In genomic region chr19:52140077-52140710, GRCh38 we compare ENCODE assay signal across 8 cellular contexts. TPM values are rescaled to one million over a fixed set of nuclear protein-coding genes. Genes with fewer than 3 reads are reported as not detected.
DNase-seq lines count a peak whose midpoint lies in the region; ATAC-seq, FAIRE-seq and TF ChIP-seq lines count a peak whose summit lies in the region.

No MANE protein-coding gene starts in this region.

- no peak overlapping the region for H3K27ac Mint-ChIP-seq in glutamatergic neuron (ENCODE audit: unreplicated experiment)
- H3K27ac Mint-ChIP-seq in stimulated activated memory B cell treated with anti-CD40 and anti-IgM and Interleukin-4, amounts not matched to agents 10 μg/mL and 1 μg/mL and 100 μg/mL, for 72 hours: peak overlapping the region; percentile 85

- peaks cover 4% of the 10 kb centered on the region for H3K4me1 ChIP-seq in foreskin keratinocyte

- H3K27ac ChIP-seq in SK-N-MC: peak overlapping the region; percentile 38; the same call in 1 of the 2 replicates
- no peak overlapping the region for H3K27ac ChIP-seq in foreskin keratinocyte

- H3K9me3 Mint-ChIP-seq in glutamatergic neuron (ENCODE audit: unreplicated experiment): peaks cover 24% of the 10 kb centered on the region
- peaks cover 5% of the 10 kb centered on the region for H3K9me3 Mint-ChIP-seq in stimulated activated memory B cell treated with anti-CD40 and anti-IgM and Interleukin-4, amounts not matched to agents 10 μg/mL and 1 μg/mL and 100 μg/mL, for 72 hours

- DNase-seq in DMS79 (lab: John Stamatoyannopoulos, UW) (peak; percentile 4), DMS79 treated with DMSO at 0.1 percent for 48 hours (lab: John Stamatoyannopoulos, UW) (no peak), SK-N-MC (ENCODE audit: low read depth, low spot score) (no peak), glutamatergic neuron (no peak), foreskin keratinocyte (no peak), GM12891 (ENCODE audit: insufficient read length, low spot score) (no peak)

- H3K27me3 Mint-ChIP-seq in glutamatergic neuron (ENCODE audit: unreplicated experiment): peaks cover 12% of the 10 kb centered on the region
- no peaks in the 10 kb centered on the region for H3K27me3 Mint-ChIP-seq in stimulated activated memory B cell treated with anti-CD40 and anti-IgM and Interleukin-4, amounts not matched to agents 10 μg/mL and 1 μg/mL and 100 μg/mL, for 72 hours

- H3K9me3 ChIP-seq in SK-N-MC (ENCODE audit: low read depth, low read length): peaks cover 14% of the 10 kb centered on the region

- no peaks in the 10 kb centered on the region for H3K27me3 ChIP-seq in foreskin keratinocyte

- H3K4me1 Mint-ChIP-seq in glutamatergic neuron (ENCODE audit: low read depth, unreplicated experiment): no peaks in the 10 kb centered on the region
- H3K4me1 Mint-ChIP-seq in stimulated activated memory B cell treated with anti-CD40 and anti-IgM and Interleukin-4, amounts not matched to agents 10 μg/mL and 1 μg/mL and 100 μg/mL, for 72 hours: peaks cover 27% of the 10 kb centered on the region

- H3K4me3 ChIP-seq in SK-N-MC: peak overlapping the region; percentile 96

- ATAC-seq in stimulated activated memory B cell treated with anti-CD40 and anti-IgM and Interleukin-4, amounts not matched to agents 10 μg/mL and 1 μg/mL and 100 μg/mL, for 72 hours: no peak
- ATAC-seq in foreskin keratinocyte (no peak), HG03108 (IDR thresholded peaks at IDR 0.05; ENCODE audit: unreplicated experiment) (no peak)

- TF ChIP-seq POLR2A in GM12891 (IDR thresholded peaks at IDR 0.05; ENCODE audit: low read depth, low read length): no peak

- H3K9ac ChIP-seq in SK-N-MC (ENCODE audit: insufficient read length): peak overlapping the region; percentile 12

- no peak for TF ChIP-seq CTCF in glutamatergic neuron (IDR thresholded peaks at IDR 0.05; ENCODE audit: partially characterized antibody, unreplicated experiment)
- TF ChIP-seq CTCF in foreskin keratinocyte (conservative IDR thresholded peaks at IDR 0.05): no peak

- FAIRE-seq in GM12891 (lab: Jason Lieb, UNC): no peak

- peaks cover 22% of the 10 kb centered on the region for H3K36me3 ChIP-seq in SK-N-MC (ENCODE audit: insufficient read depth, low read length)

- H3K36me3 Mint-ChIP-seq in glutamatergic neuron (ENCODE audit: unreplicated experiment): peaks cover 34% of the 10 kb centered on the region
- peaks cover 16% of the 10 kb centered on the region for H3K36me3 Mint-ChIP-seq in stimulated activated memory B cell treated with anti-CD40 and anti-IgM and Interleukin-4, amounts not matched to agents 10 μg/mL and 1 μg/mL and 100 μg/mL, for 72 hours

- H3K4me3 Mint-ChIP-seq in glutamatergic neuron (ENCODE audit: unreplicated experiment): peak overlapping the region; percentile 97
- peak overlapping the region; percentile 91 for H3K4me3 Mint-ChIP-seq in stimulated activated memory B cell treated with anti-CD40 and anti-IgM and Interleukin-4, amounts not matched to agents 10 μg/mL and 1 μg/mL and 100 μg/mL, for 72 hours

TF ChIP-seq in GM12891, 5 proteins besides CTCF, POLR2A, EP300 and RAD21:
- TF ChIP-seq POU2F2 (IDR thresholded peaks at IDR 0.05; ENCODE audit: low read depth, low read length) (no peak), PAX5 (IDR thresholded peaks at IDR 0.05; ENCODE audit: insufficient read depth, low read length, severe bottlenecking) (no peak), TAF1 (IDR thresholded peaks at IDR 0.05; ENCODE audit: low read depth, low read length) (no peak), POLR2AphosphoS5 (IDR thresholded peaks at IDR 0.05; ENCODE audit: low read depth, low read length) (no peak), SPI1 (IDR thresholded peaks at IDR 0.05; ENCODE audit: low read depth, low read length) (no peak)

RNA-seq across cellular contexts. Expression of gene ZNF616, which starts 0.5 kb away (rescaled TPM):
- total RNA-seq in glutamatergic neuron (ENCODE audit: unreplicated experiment) (22.5 TPM), foreskin keratinocyte (7.0 and 7.8 TPM in 2 replicates)
- polyA plus RNA-seq in foreskin keratinocyte: 2.0 and 2.3 TPM in 2 replicates
- polyA plus RNA-seq in GM12891 (2012; ENCODE audit: low read depth, missing spikeins): 1.4 TPM

RNA-seq across cellular contexts. Expression of gene ZNF836, which starts 31.2 kb away (rescaled TPM):
- 29.7 TPM for total RNA-seq in glutamatergic neuron (ENCODE audit: unreplicated experiment)
- total RNA-seq in foreskin keratinocyte: 6.7 and 9.0 TPM in 2 replicates
- polyA plus RNA-seq in foreskin keratinocyte: 2.5 and 3.3 TPM in 2 replicates
- 4.7 TPM for polyA plus RNA-seq in GM12891 (2012; ENCODE audit: low read depth, missing spikeins)

RNA-seq across cellular contexts. Expression of gene ZNF841, which starts 44.6 kb away (rescaled TPM):
- total RNA-seq in glutamatergic neuron (ENCODE audit: unreplicated experiment) (25.4 TPM), foreskin keratinocyte (8.7 and 10.2 TPM in 2 replicates)
- polyA plus RNA-seq in foreskin keratinocyte: 1.1 and 1.2 TPM in 2 replicates
- polyA plus RNA-seq in GM12891 (2012; ENCODE audit: low read depth, missing spikeins): 5.5 TPM

RNA-seq across cellular contexts. Expression of gene PPP2R1A, which starts 49.7 kb away (rescaled TPM):
- 311 TPM for total RNA-seq in glutamatergic neuron (ENCODE audit: unreplicated experiment)
- total RNA-seq in foreskin keratinocyte: 230 and 241 TPM in 2 replicates
- 208 and 210 TPM in 2 replicates for polyA plus RNA-seq in foreskin keratinocyte
- polyA plus RNA-seq in GM12891 (2012; ENCODE audit: low read depth, missing spikeins): 145 TPM
